ENCODE assay signal across 25 cellular contexts in genomic region chr1:73635021-73635420, GRCh38.
A peak's percentile ranks its signal among the peaks of the same experiment; 100 is the strongest.
DNase-seq lines count a peak whose midpoint lies in the region; ATAC-seq and TF ChIP-seq lines count a peak whose summit lies in the region.
"Had no signal": no experiment of that assay in that cellular context is flagged by ENCODE, and none has a peak within 500 bp of the region (broad histone marks: within the 10 kb centered on the region; RNA-seq: fewer than 3 reads in every experiment).

No MANE protein-coding gene starts in this region.

- intact Hi-C loops in ovary (cut with DNase I), result no loop called here

- no peaks in the 10 kb centered on the region for H3K27me3 ChIP-seq in ovary
- H3K27me3 ChIP-seq: Peyer's patch, right lobe of liver, SJCRH30, upper lobe of left lung had no signal

- WGBS in ovary, 3 donors, result 70 to 76% (median 75%) methylated on average over 3 of the region's 3 CpGs

- H3K4me3 ChIP-seq in ovary, result no peak overlapping the region
- H3K4me3 ChIP-seq: K562, Peyer's patch, right lobe of liver, SJCRH30, upper lobe of left lung had no signal

- H3K9me3 ChIP-seq in ovary, result no peaks in the 10 kb centered on the region
- H3K9me3 ChIP-seq: Peyer's patch, right lobe of liver, SJCRH30, upper lobe of left lung had no signal

- H3K36me3 ChIP-seq in ovary, result no peaks in the 10 kb centered on the region
- H3K36me3 ChIP-seq: Peyer's patch, right lobe of liver, SJCRH30, upper lobe of left lung had no signal

- TF ChIP-seq POLR2A in ovary (IDR thresholded peaks at IDR 0.05), result no peak

- no peaks in the 10 kb centered on the region for H3K4me1 ChIP-seq in ovary (ENCODE audit: insufficient read depth)
- H3K4me1 ChIP-seq: Peyer's patch, right lobe of liver, SJCRH30, upper lobe of left lung had no signal

- H3K27ac ChIP-seq in VCaP (no peak overlapping the region), ovary (no peak overlapping the region)
- H3K27ac ChIP-seq: Peyer's patch, right lobe of liver, SJCRH30, upper lobe of left lung had no signal

- ATAC-seq in GM18511 (IDR thresholded peaks at IDR 0.05; ENCODE audit: unreplicated experiment) (no peak), HG02870 (IDR thresholded peaks at IDR 0.05; ENCODE audit: unreplicated experiment) (no peak)
- ATAC-seq: activated naive CD8-positive, alpha-beta T cell treated with anti-CD3 and anti-CD28 coated beads, Interleukin-2, amount 50 U/mL, for 24 hours; K562; left lobe of liver; right lobe of liver; T-helper 17 cell had no signal

- TF ChIP-seq CTCF in VCaP (conservative IDR thresholded peaks at IDR 0.05) (peak; percentile 53), ovary (IDR thresholded peaks at IDR 0.05) (no peak)

- DNase-seq in DMS53 (lab: John Stamatoyannopoulos, UW) (peak; percentile 54), DMS53 treated with DMSO at 0.1 percent for 48 hours (lab: John Stamatoyannopoulos, UW; ENCODE audit: unreplicated experiment) (no peak), HT1080 (ENCODE audit: low read depth) (peak; percentile 5), kidney tubule cell (ENCODE audit: low spot score) (peak; percentile 2), ovary (no peak)
- DNase-seq: 8988T; activated CD4-positive, alpha-beta T cell treated with anti-CD3 and anti-CD28 coated beads, Interleukin-2, amount 50 U/mL, for 4 hours; activated CD8-positive, alpha-beta memory T cell treated with anti-CD3 and anti-CD28 coated beads, Interleukin-2, amount 50 U/mL, for 48 hours; activated effector memory CD4-positive, alpha-beta T cell treated with Interleukin-2 at 50 U/mL for 16 hours; activated naive CD8-positive, alpha-beta T cell treated with anti-CD3 and anti-CD28 coated beads, Interleukin-2, amount 50 U/mL, for 24 hours; DND-41; effector memory CD4-positive, alpha-beta T cell; NCI-H187; NCI-H226; Peyer's patch; right lobe of liver; SJCRH30; stimulated activated CD8-positive, alpha-beta memory T cell treated with anti-CD3 and anti-CD28 coated beads, Interleukin-4, amount 100 ng/mL, for 48 hours; T-helper 17 cell; upper lobe of left lung had no signal

- TF ChIP-seq EP300 in ovary (IDR thresholded peaks at IDR 0.05), result no peak

Comparison
In these comparisons a context has a peak if more than half of its experiments do, and no peak if none do; other contexts are left out.
1. DNase-seq: peak in DMS53 (single experiment), HT1080 (single experiment) and kidney tubule cell (single experiment); none in DMS53 treated with DMSO at 0.1 percent for 48 hours (single experiment) and ovary (0 of 5).